19 cellular contexts compared by ENCODE assay signal in genomic region chr5:6819521-6819920, GRCh38.
DNase-seq lines count a peak whose midpoint lies in the region; ATAC-seq, FAIRE-seq and TF ChIP-seq lines count a peak whose summit lies in the region.
"Had no signal": no experiment of that assay in that cellular context is flagged by ENCODE, and none has a peak within 500 bp of the region (broad histone marks: within the 10 kb centered on the region; RNA-seq: fewer than 3 reads in every experiment).

No MANE protein-coding gene starts in this region.

- no peak overlapping the region for H2BK12ac ChIP-seq in H1 (ENCODE audit: low read depth, low read length)

- H3K4ac ChIP-seq in H1 (replicated peaks; ENCODE audit: insufficient read length, low read depth, low read length), result no peak overlapping the region

- H3K9me3 Mint-ChIP-seq in neural crest cell, result peaks cover 7% of the 10 kb centered on the region

- H3K27ac ChIP-seq in H1 (ENCODE audit: low read depth, low read length), result no peak overlapping the region
- H3K27ac ChIP-seq: BLaER1, breast epithelium, GM23248, left ventricle myocardium inferior, parathyroid adenoma, PC-9 had no signal

- POLR2A ChIA-PET in H1 (lab: Charles Lee; ENCODE audit: partially characterized antibody), result interaction anchor here (0.6 kb wide), 1 partner anchor 54 kb away, joined by 3 read pairs; no protein-coding TSS in a partner anchor

- H3K36me3 ChIP-seq in H1 (ENCODE audit: control insufficient read depth in 2 of 4, insufficient read depth in 4 of 4, low read length in 3 of 4), result no peaks in the 10 kb centered on the region
- H3K36me3 ChIP-seq: BLaER1, breast epithelium, left ventricle myocardium inferior had no signal

- TF ChIP-seq CTCF in GM12874 (IDR thresholded peaks at IDR 0.05; ENCODE audit: insufficient read depth, low read depth, low read length), result 0 out of 2 replicates have a peak, but pooled peaks have one; percentile 4
- peak; percentile 17 to 64 (median 56) for TF ChIP-seq CTCF in H1 (IDR thresholded peaks at IDR 0.05; ENCODE audit: control extremely low read depth in 1 of 3, insufficient read depth in 1 of 3, low read depth in 1 of 3, low read length in 3 of 3)
- TF ChIP-seq CTCF in neural crest cell (conservative IDR thresholded peaks at IDR 0.05), result peak; percentile 52

- no peak overlapping the region for H2AK5ac ChIP-seq in H1 (ENCODE audit: low read depth, low read length)

- H4K20me1 ChIP-seq in H1 (replicated peaks in 1 of 2; ENCODE audit: control insufficient read depth in 1 of 2, insufficient read depth in 2 of 2, low read length in 2 of 2), result no peaks in the 10 kb centered on the region
- H4K20me1 ChIP-seq: BLaER1 had no signal

- TF ChIP-seq EP300 in H1 (IDR thresholded peaks at IDR 0.05; ENCODE audit: borderline replicate concordance in 1 of 2, low read depth in 2 of 2, low read length in 2 of 2), result no peak

- no peak overlapping the region for H3K4me2 ChIP-seq in H1 (ENCODE audit: insufficient read depth in 1 of 2, low read depth in 2 of 2, low read length in 2 of 2)
- H3K4me2 ChIP-seq: BLaER1, PC-9 had no signal

- peak; percentile 86 to 88 for TF ChIP-seq RAD21 in H1 (IDR thresholded peaks at IDR 0.05 in 1 of 2, conservative IDR thresholded peaks at IDR 0.05 in 1 of 2; ENCODE audit: low read depth in 2 of 2, low read length in 2 of 2)

- DNase-seq in NCI-H1694 treated with DMSO at 0.1 percent for 48 hours (lab: John Stamatoyannopoulos, UW), result peak; percentile 72
- DNase-seq in H1 (ENCODE audit: low read depth in 1 of 2, low spot score in 2 of 2), result no peak
- no peak for DNase-seq in neural crest cell (ENCODE audit: low read depth, low spot score)
- no peak for DNase-seq in NOMO-1 (lab: John Stamatoyannopoulos, UW; ENCODE audit: unreplicated experiment in 2 of 2)
- DNase-seq in germinal center (ENCODE audit: low spot score), result no peak
- DNase-seq: activated CD4-positive, CD25-positive, alpha-beta regulatory T cell treated with anti-CD3 and anti-CD28 coated beads, Interleukin-2, amount 50 U/mL, for 72 hours; activated naive CD8-positive, alpha-beta T cell treated with anti-CD3 and anti-CD28 coated beads, Interleukin-2, amount 10 ng/mL, durations not matched to agents 7 days and 5 days; left ventricle myocardium inferior; NCI-H187; PC-9; stimulated activated CD8-positive, alpha-beta memory T cell treated with anti-CD3 and anti-CD28 coated beads, Interleukin-4, amount 100 ng/mL, for 48 hours had no signal

- no peak overlapping the region for H3K23ac ChIP-seq in H1 (ENCODE audit: insufficient read length)

- H3K27ac Mint-ChIP-seq in neural crest cell (ENCODE audit: unreplicated experiment), result no peak overlapping the region
- H3K27ac Mint-ChIP-seq: activated naive CD8-positive, alpha-beta T cell treated with anti-CD3 and anti-CD28 coated beads, Interleukin-2, amount 10 ng/mL, durations not matched to agents 7 days and 5 days; dendritic cell treated with granulocyte-macrophage colony-stimulating factor and Interleukin-4, amounts not matched to agents 40 ng/mL and 50 ng/mL, for 4 days had no signal

- H2BK20ac ChIP-seq in H1 (ENCODE audit: low read length), result no peak overlapping the region

- FAIRE-seq in H1 (lab: Jason Lieb, UNC), result peak; percentile 19
- FAIRE-seq: frontal cortex had no signal

- peaks cover 3% of the 10 kb centered on the region for H3K36me3 Mint-ChIP-seq in neural crest cell (ENCODE audit: low read depth)
- H3K36me3 Mint-ChIP-seq: activated naive CD8-positive, alpha-beta T cell treated with anti-CD3 and anti-CD28 coated beads, Interleukin-2, amount 10 ng/mL, durations not matched to agents 7 days and 5 days had no signal

- no peaks in the 10 kb centered on the region for H3K27me3 ChIP-seq in H1 (replicated peaks in 1 of 4; ENCODE audit: control insufficient read depth in 3 of 4, extremely low read depth in 1 of 4, insufficient read depth in 3 of 4, low read length in 3 of 4)
- H3K27me3 ChIP-seq: BLaER1, breast epithelium had no signal

- H2AFZ ChIP-seq in H1 (ENCODE audit: low read length), result peak overlapping the region; percentile 55; the same call in 1 of the 2 replicates
- H2AFZ ChIP-seq: GM23248, parathyroid adenoma, PC-9 had no signal

- H4K5ac ChIP-seq in H1 (ENCODE audit: insufficient read length, low read depth, low read length), result no peak overlapping the region

- no peaks in the 10 kb centered on the region for H3K79me1 ChIP-seq in H1 (ENCODE audit: low read depth, low read length)

- no peak for ATAC-seq in GM18502 (IDR thresholded peaks at IDR 0.05; ENCODE audit: poor library complexity, unreplicated experiment)

- H3K4me1 Mint-ChIP-seq in neural crest cell, result peaks cover 7% of the 10 kb centered on the region

- no peak overlapping the region for H3K18ac ChIP-seq in H1 (ENCODE audit: extremely low read depth, low read length)

- no peak overlapping the region for H3K4me3 Mint-ChIP-seq in neural crest cell
- H3K4me3 Mint-ChIP-seq: activated naive CD8-positive, alpha-beta T cell treated with anti-CD3 and anti-CD28 coated beads, Interleukin-2, amount 10 ng/mL, durations not matched to agents 7 days and 5 days; dendritic cell treated with granulocyte-macrophage colony-stimulating factor and Interleukin-4, amounts not matched to agents 40 ng/mL and 50 ng/mL, for 4 days had no signal

- TF ChIP-seq POLR2A in H1 (IDR thresholded peaks at IDR 0.05; ENCODE audit: control extremely low read depth in 1 of 2, low read depth in 2 of 2, low read length in 2 of 2), result no peak

- no peak overlapping the region for H3K4me3 ChIP-seq in H1 (ENCODE audit: extremely low read depth in 1 of 4, insufficient read depth in 2 of 4, low read depth in 3 of 4, low read length in 4 of 4)
- H3K4me3 ChIP-seq: BLaER1, breast epithelium, GM23248, left ventricle myocardium inferior, PC-9 had no signal

- WGBS in H1 (ENCODE audit: extremely low coverage in 1 of 2, insufficient coverage in 1 of 2, insufficient read length in 1 of 2, insufficient replicate concordance in 2 of 2, low coverage in 1 of 2, low lambda C conversion rate in 2 of 2, missing lambda C conversion rate in 1 of 2), 2 experiments, result 67% methylated on average over 6 of the region's 6 CpGs; no CpG with 5 or more reads in 1 of the 2 experiments

- H3K27me3 Mint-ChIP-seq in neural crest cell (ENCODE audit: low read depth), result peaks cover 22% of the 10 kb centered on the region

- no peaks in the 10 kb centered on the region for H3K79me2 ChIP-seq in H1 (ENCODE audit: control insufficient read depth in 1 of 2, insufficient read depth in 2 of 2, low read length in 2 of 2)
- H3K79me2 ChIP-seq: parathyroid adenoma had no signal

- no peak overlapping the region for H3K9ac ChIP-seq in H1 (replicated peaks in 1 of 4; ENCODE audit: extremely low read depth in 1 of 4, low read depth in 3 of 4, low read length in 3 of 4)
- H3K9ac ChIP-seq: BLaER1, GM23248, parathyroid adenoma had no signal

- no peaks in the 10 kb centered on the region; a peak in 1 of 7 replicates for H3K4me1 ChIP-seq in H1 (replicated peaks in 1 of 4; ENCODE audit: control insufficient read depth in 3 of 4, insufficient read depth in 4 of 4, low read length in 3 of 4)
- H3K4me1 ChIP-seq: breast epithelium, left ventricle myocardium inferior, parathyroid adenoma had no signal

- no peak overlapping the region for H2BK120ac ChIP-seq in H1 (replicated peaks; ENCODE audit: low read depth, low read length)

- H4K8ac ChIP-seq in H1 (ENCODE audit: extremely low read depth, insufficient read depth, low read length), result no peak overlapping the region

- H3K23me2 ChIP-seq in H1 (ENCODE audit: low read depth, low read length), result no peaks in the 10 kb centered on the region

- CTCF ChIA-PET in H1 (lab: Charles Lee; ENCODE audit: partially characterized antibody), result interaction anchor here (0.5 to 11.3 kb wide), 64 partner anchors 8 to 1049 kb away, joined by 3 to 97 read pairs (median 4); partner anchors contain the start of gene FASTKD3

- no peak overlapping the region for H3K14ac ChIP-seq in H1 (ENCODE audit: insufficient read length)

- H2BK5ac ChIP-seq in H1 (ENCODE audit: low read depth, low read length), result no peak overlapping the region

- H4K91ac ChIP-seq in H1 (replicated peaks; ENCODE audit: insufficient read length, low read length), result no peak overlapping the region

- H2BK15ac ChIP-seq in H1 (ENCODE audit: low read length), result 0 out of 2 replicates have a peak overlapping the region, but pooled peaks have one; percentile 7

- H3K56ac ChIP-seq in H1 (replicated peaks; ENCODE audit: insufficient read length, low read depth, low read length), result no peak overlapping the region

- H3K9me3 ChIP-seq in H1 (ENCODE audit: insufficient read depth in 2 of 2, low read depth in 1 of 2, low read length in 1 of 2), result no peaks in the 10 kb centered on the region
- H3K9me3 ChIP-seq: breast epithelium had no signal

TF ChIP-seq in H1, 55 proteins besides CTCF, POLR2A, EP300 and RAD21 (continues in another document):
- no peak for TF ChIP-seq MAFK (IDR thresholded peaks at IDR 0.05; ENCODE audit: low read depth, low read length)
- no peak for TF ChIP-seq JUND (IDR thresholded peaks at IDR 0.05; ENCODE audit: low read length)
- TF ChIP-seq SP2 (IDR thresholded peaks at IDR 0.05; ENCODE audit: low read length), result no peak
- TF ChIP-seq CBX5 (IDR thresholded peaks at IDR 0.05; ENCODE audit: low read depth, low read length), result no peak
- no peak for TF ChIP-seq FOSL1 (IDR thresholded peaks at IDR 0.05; ENCODE audit: insufficient read depth, low read depth, low read length)

Comparison
In these comparisons a context has a peak if more than half of its experiments do, and no peak if none do; other contexts are left out.
1. CTCF ChIP-seq: peak in every context shown above with its lines; median percentile 56 in H1; 52 in neural crest cell; 4 in GM12874.